In genomic region chr1:110690966-110691365, GRCh38 we compare ENCODE assay signal across 26 cellular contexts. TPM values are rescaled to one million over a fixed set of nuclear protein-coding genes. Genes with fewer than 3 reads are reported as not detected.
"Had no signal": no experiment of that assay in that cellular context is flagged by ENCODE, and none has a peak within 500 bp of the region (broad histone marks: within the 10 kb centered on the region; RNA-seq: fewer than 3 reads in every experiment).

No MANE protein-coding gene starts in this region.

- H3K4me3 Mint-ChIP-seq: immature natural killer cell, naive B cell had no signal

- H3K9me3 ChIP-seq: esophagus muscularis mucosa, gastroesophageal sphincter, heart left ventricle, left lung, lower lobe of right lung had no signal

- H3K36me3 ChIP-seq: esophagus muscularis mucosa, gastroesophageal sphincter, heart left ventricle, left lung, lower lobe of right lung had no signal

- H2AFZ ChIP-seq: hepatocyte had no signal

- DNase-seq: dermis blood vessel endothelial cell; dorsolateral prefrontal cortex; effector CD4-positive, alpha-beta T cell; effector memory CD4-positive, alpha-beta T cell; foreskin keratinocyte; heart left ventricle; hypothalamus; immature natural killer cell; islet precursor cell; kidney; kidney glomerular epithelial cell; left colon; left lung; left ventricle myocardium superior; lower lobe of right lung; mesendoderm; midbrain; naive B cell had no signal

- H3K27me3 ChIP-seq: foreskin keratinocyte, left lung had no signal

- H3K4me1 Mint-ChIP-seq: immature natural killer cell had no signal

- H3K4me1 ChIP-seq: esophagus muscularis mucosa, foreskin keratinocyte, gastroesophageal sphincter, heart left ventricle, left lung, lower lobe of right lung had no signal

- H3K4me2 ChIP-seq: hepatocyte had no signal

- ATAC-seq: foreskin keratinocyte, gastroesophageal sphincter, heart left ventricle, left colon, left lung, left ventricle myocardium superior, lower lobe of right lung had no signal

- H3K36me3 Mint-ChIP-seq: immature natural killer cell had no signal

- H3K79me2 ChIP-seq: hepatocyte had no signal

- H3K9me3 Mint-ChIP-seq: immature natural killer cell, naive B cell had no signal

- H3K27ac ChIP-seq: coronary artery, dorsolateral prefrontal cortex, esophagus muscularis mucosa, foreskin keratinocyte, gastroesophageal sphincter, heart left ventricle, hepatocyte, left lung, lower lobe of right lung had no signal

- H3K4me3 ChIP-seq: coronary artery, dorsolateral prefrontal cortex, esophagus muscularis mucosa, gastroesophageal sphincter, heart left ventricle, hepatocyte, left lung, lower lobe of right lung had no signal

- H3K27ac Mint-ChIP-seq: immature natural killer cell, naive B cell had no signal

RNA-seq across cellular contexts. Expression of gene KCNA3, which starts 16.2 kb away (rescaled TPM):
- total RNA-seq: dermis blood vessel endothelial cell, endothelial cell of umbilical vein, epithelial cell of proximal tubule, foreskin keratinocyte, lung microvascular endothelial cell, myocyte had no signal
- polyA plus RNA-seq: endothelial cell of umbilical vein, foreskin keratinocyte, hepatocyte had no signal
